ENCODE assay signal across 17 cellular contexts in the genomic region with DNA sequence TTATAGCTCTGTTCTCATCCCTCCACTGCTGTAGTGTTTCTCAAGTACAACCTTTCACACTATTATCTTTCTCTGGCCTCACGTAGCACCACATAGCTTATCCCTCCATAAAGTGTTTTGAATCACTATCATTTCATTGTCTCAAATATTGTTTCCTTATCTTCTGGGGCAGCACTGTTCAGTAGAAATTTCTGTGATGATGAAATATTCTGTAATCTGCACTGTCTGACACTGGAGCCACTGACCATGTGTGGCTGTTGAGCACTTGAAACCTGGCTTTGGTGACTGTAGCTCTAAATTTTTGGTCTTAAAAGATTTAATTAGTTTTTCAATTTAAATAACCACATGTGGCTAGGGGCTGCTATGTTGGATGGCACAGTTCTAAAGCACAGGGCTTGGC.
DNase-seq lines count a peak whose midpoint lies in the region; ATAC-seq and TF ChIP-seq lines count a peak whose summit lies in the region.
"Had no signal": no experiment of that assay in that cellular context is flagged by ENCODE, and none has a peak within 500 bp of the region (broad histone marks: within the 10 kb centered on the region; RNA-seq: fewer than 3 reads in every experiment).

No MANE protein-coding gene starts in this region.

- intact Hi-C loops in left ventricle myocardium superior (cut with micrococcal nuclease): no loop called here

- peaks cover 6% of the 10 kb centered on the region for H3K4me1 Mint-ChIP-seq in neural crest cell

- DNase-seq in GM03348 (ENCODE audit: low spot score) (peak; percentile 11), OCI-M1 (lab: John Stamatoyannopoulos, UW) (peak; percentile 93), dedifferentiated amniotic fluid mesenchymal stem cell (ENCODE audit: extremely low spot score) (peak; percentile 22), neural crest cell (ENCODE audit: low read depth, low spot score) (no peak), left ventricle myocardium superior (no peak), midbrain (lab: John Stamatoyannopoulos, UW) (no peak)
- DNase-seq: DMS 273 treated with DMSO at 0.1 percent for 48 hours, Kasumi-1, MM.1S, NCI-H1092, NCI-H146, NCI-H2029 treated with DMSO at 0.1 percent for 48 hours, NCI-H2171, NCI-H446 treated with DMSO at 0.1 percent for 48 hours, SHP77 had no signal

- H3K9me3 Mint-ChIP-seq in neural crest cell: peaks cover 2% of the 10 kb centered on the region

- no peak overlapping the region for H3K4me3 Mint-ChIP-seq in neural crest cell
- H3K4me3 Mint-ChIP-seq: IgD-negative memory B cell had no signal

- H3K36me3 Mint-ChIP-seq in neural crest cell (ENCODE audit: low read depth): no peaks in the 10 kb centered on the region

- no peak for ATAC-seq in left ventricle myocardium superior
- ATAC-seq in HG03095 (IDR thresholded peaks at IDR 0.05; ENCODE audit: unreplicated experiment): no peak

- peak overlapping the region; percentile 79 for H3K27ac Mint-ChIP-seq in neural crest cell (ENCODE audit: unreplicated experiment)
- H3K27ac Mint-ChIP-seq: IgD-negative memory B cell had no signal

- TF ChIP-seq CTCF in neural crest cell (conservative IDR thresholded peaks at IDR 0.05): no peak

- no peaks in the 10 kb centered on the region for H3K27me3 Mint-ChIP-seq in neural crest cell (ENCODE audit: low read depth)

Comparison
In these comparisons a context has a peak if more than half of its experiments do, and no peak if none do; other contexts are left out.
1. DNase-seq: peak in GM03348 (single experiment), OCI-M1 (single experiment) and dedifferentiated amniotic fluid mesenchymal stem cell (single experiment); none in neural crest cell (single experiment), left ventricle myocardium superior (single experiment) and midbrain (single experiment).